Comparison of ENCODE assay signal across 9 cellular contexts in genomic region chr7:111029574-111030357, GRCh38.
DNase-seq lines count a peak whose midpoint lies in the region; ATAC-seq and TF ChIP-seq lines count a peak whose summit lies in the region.
"Had no signal": no experiment of that assay in that cellular context is flagged by ENCODE, and none has a peak within 500 bp of the region (broad histone marks: within the 10 kb centered on the region; RNA-seq: fewer than 3 reads in every experiment).

No MANE protein-coding gene starts in this region.

- H3K79me2 ChIP-seq in fibroblast of lung (ENCODE audit: control insufficient read depth, insufficient read depth, low read length) (no peaks in the 10 kb centered on the region), neural progenitor cell (ENCODE audit: low read depth) (no peaks in the 10 kb centered on the region)

- H3K4me3 Mint-ChIP-seq in neural progenitor cell = no peak overlapping the region

- ATAC-seq in HG02798 (IDR thresholded peaks at IDR 0.05; ENCODE audit: poor library complexity, unreplicated experiment) = peak; percentile 44

- 46 to 57% methylated on average over 1 of the region's 1 CpG for WGBS in testis, 2 donors
- WGBS in esophagus squamous epithelium, 2 donors = 0 to 35% methylated on average over 1 of the region's 1 CpG

- H3K9ac ChIP-seq in fibroblast of lung (ENCODE audit: insufficient read depth, low read length) (no peak overlapping the region), neural progenitor cell (no peak overlapping the region)

- H3K36me3 ChIP-seq in SJCRH30 = no peaks in the 10 kb centered on the region
- H3K36me3 ChIP-seq in fibroblast of lung (ENCODE audit: control insufficient read depth, insufficient read depth, low read length) = no peaks in the 10 kb centered on the region
- H3K36me3 ChIP-seq in testis (ENCODE audit: low read depth, missing control alignments) = no peaks in the 10 kb centered on the region
- no peaks in the 10 kb centered on the region for H3K36me3 ChIP-seq in esophagus squamous epithelium
- H3K36me3 ChIP-seq in neural progenitor cell = no peaks in the 10 kb centered on the region

- H3K27me3 Mint-ChIP-seq in neural progenitor cell (ENCODE audit: insufficient read depth, low read depth) = no peaks in the 10 kb centered on the region

- H2AFZ ChIP-seq in fibroblast of lung (ENCODE audit: low read length) (no peak overlapping the region), neural progenitor cell (replicated peaks) (no peak overlapping the region)

- H3K27ac ChIP-seq in SJCRH30 = no peak overlapping the region
- H3K27ac ChIP-seq in fibroblast of lung (ENCODE audit: insufficient read depth, low read length) = no peak overlapping the region
- H3K27ac ChIP-seq in testis = no peak overlapping the region
- no peak overlapping the region for H3K27ac ChIP-seq in esophagus squamous epithelium
- no peak overlapping the region for H3K27ac ChIP-seq in neural progenitor cell
- H3K27ac ChIP-seq: 22Rv1 had no signal

- H3K4me2 ChIP-seq in fibroblast of lung (ENCODE audit: extremely low read depth, insufficient read depth, low read length) (no peak overlapping the region), neural progenitor cell (no peak overlapping the region)

- TF ChIP-seq CTCF in fibroblast of lung (conservative IDR thresholded peaks at IDR 0.05 in 1 of 2, IDR thresholded peaks at IDR 0.05 in 1 of 2; ENCODE audit: low read depth in 1 of 2, low read length in 2 of 2) (no peak), testis (IDR thresholded peaks at IDR 0.05) (no peak), esophagus squamous epithelium (IDR thresholded peaks at IDR 0.05) (no peak), neural progenitor cell (IDR thresholded peaks at IDR 0.05) (no peak)

- no peak overlapping the region for H3K4me3 ChIP-seq in SJCRH30
- H3K4me3 ChIP-seq in fibroblast of lung (replicated peaks in 1 of 4; ENCODE audit: control extremely low read depth in 1 of 4, insufficient read depth in 1 of 4, low read depth in 3 of 4, low read length in 4 of 4) = no peak overlapping the region
- H3K4me3 ChIP-seq in testis = no peak overlapping the region
- no peak overlapping the region for H3K4me3 ChIP-seq in esophagus squamous epithelium
- no peak overlapping the region for H3K4me3 ChIP-seq in neural progenitor cell

- no peak overlapping the region for H3K27ac Mint-ChIP-seq in neural progenitor cell

- H3K4me1 Mint-ChIP-seq in neural progenitor cell = peaks cover 19% of the 10 kb centered on the region

- H3K36me3 Mint-ChIP-seq in neural progenitor cell = no peaks in the 10 kb centered on the region

- TF ChIP-seq POLR2A in testis (IDR thresholded peaks at IDR 0.05) (no peak), esophagus squamous epithelium (IDR thresholded peaks at IDR 0.05) (no peak)

- DNase-seq in DMS 273 (lab: John Stamatoyannopoulos, UW; ENCODE audit: unreplicated experiment) (peak; percentile 69), DMS 273 treated with DMSO at 0.1 percent for 48 hours (lab: John Stamatoyannopoulos, UW) (no peak), SJCRH30 (peak; percentile 26 to 59), fibroblast of lung (ENCODE audit: low read depth in 2 of 2) (peak; percentile 47 to 64), testis (peak; percentile 16), esophagus squamous epithelium (lab: John Stamatoyannopoulos, UW) (no peak), neural progenitor cell (ENCODE audit: low spot score) (no peak)

- intact Hi-C loops in testis (cut with DNase I; ENCODE audit: low total_unique reads) (no loop called here), esophagus squamous epithelium (cut with DNase I) (no loop called here)

- no peaks in the 10 kb centered on the region for H3K27me3 ChIP-seq in SJCRH30
- H3K27me3 ChIP-seq in fibroblast of lung (ENCODE audit: control insufficient read depth, insufficient read depth, low read length) = no peaks in the 10 kb centered on the region
- H3K27me3 ChIP-seq in testis = no peaks in the 10 kb centered on the region
- no peaks in the 10 kb centered on the region for H3K27me3 ChIP-seq in esophagus squamous epithelium
- H3K27me3 ChIP-seq in neural progenitor cell = no peaks in the 10 kb centered on the region

- H3F3A ChIP-seq in neural progenitor cell (ENCODE audit: low read depth) = no peaks in the 10 kb centered on the region

- H3K9me3 ChIP-seq in SJCRH30 (replicated peaks) (no peaks in the 10 kb centered on the region), fibroblast of lung (ENCODE audit: control insufficient read depth, insufficient read depth, low read depth, low read length) (no peaks in the 10 kb centered on the region), testis (no peaks in the 10 kb centered on the region), esophagus squamous epithelium (no peaks in the 10 kb centered on the region), neural progenitor cell (ENCODE audit: low read depth) (no peaks in the 10 kb centered on the region)

- H3K4me1 ChIP-seq in SJCRH30 = peaks cover 11% of the 10 kb centered on the region
- H3K4me1 ChIP-seq in fibroblast of lung (ENCODE audit: control insufficient read depth, extremely low read depth, insufficient read depth, low read length) = peaks cover 4% of the 10 kb centered on the region
- no peaks in the 10 kb centered on the region for H3K4me1 ChIP-seq in testis
- peaks cover 0 to 8% (median 0%) of the 10 kb centered on the region in 3 donors for H3K4me1 ChIP-seq in esophagus squamous epithelium
- H3K4me1 ChIP-seq in neural progenitor cell = peaks cover 14% of the 10 kb centered on the region

- no peaks in the 10 kb centered on the region for H3K9me3 Mint-ChIP-seq in neural progenitor cell

- H4K20me1 ChIP-seq in fibroblast of lung (ENCODE audit: control insufficient read depth, extremely low read depth, insufficient read depth, low read length) (no peaks in the 10 kb centered on the region), neural progenitor cell (ENCODE audit: low read depth) (no peaks in the 10 kb centered on the region)

Comparison
In these comparisons a context has a peak if more than half of its experiments do, and no peak if none do; other contexts are left out.
1. DNase-seq: peak in DMS 273 (single experiment), SJCRH30 (2 of 2), fibroblast of lung (2 of 2) and testis (single experiment); none in DMS 273 treated with DMSO at 0.1 percent for 48 hours (single experiment), esophagus squamous epithelium (single experiment) and neural progenitor cell (single experiment).